In genomic region chr2:85744771-85745601, GRCh38 we compare ENCODE assay signal across 9 cellular contexts. TPM values are rescaled to one million over a fixed set of nuclear protein-coding genes. Genes with fewer than 3 reads are reported as not detected.
DNase-seq lines count a peak whose midpoint lies in the region; ATAC-seq and TF ChIP-seq lines count a peak whose summit lies in the region.
"Had no signal": no experiment of that assay in that cellular context is flagged by ENCODE, and none has a peak within 500 bp of the region (broad histone marks: within the 10 kb centered on the region; RNA-seq: fewer than 3 reads in every experiment).

No MANE protein-coding gene starts in this region.

- H3K4me1 Mint-ChIP-seq in activated naive CD4-positive, alpha-beta T cell treated with anti-CD3 and anti-CD28 coated beads for 36 hours (ENCODE audit: low read depth): no peaks in the 10 kb centered on the region

- H3K9me3 ChIP-seq in right atrium auricular region (no peaks in the 10 kb centered on the region), gastrocnemius medialis (no peaks in the 10 kb centered on the region)

- CTCF ChIA-PET in activated naive CD4-positive, alpha-beta T cell treated with anti-CD3 and anti-CD28 coated beads for 36 hours (lab: Charles Lee): interaction anchor here (0.9 to 1.3 kb wide), 5 partner anchors 11 to 69 kb away, joined by 3 to 5 read pairs (median 4); no protein-coding TSS in a partner anchor

- H3K27ac ChIP-seq in right atrium auricular region (peak overlapping the region; percentile 94 to 99), gastrocnemius medialis (peak overlapping the region; percentile 94 to 98 (median 97))

- intact Hi-C loops in gastrocnemius medialis (cut with DNase I; ENCODE audit: low total_unique reads): loop anchor here (5.0 kb wide), 1 partner anchor 322 kb away; no protein-coding TSS in a partner anchor
- intact Hi-C loops in activated naive CD4-positive, alpha-beta T cell treated with anti-CD3 and anti-CD28 coated beads for 36 hours (cut with micrococcal nuclease): no loop called here

- no peaks in the 10 kb centered on the region for H3K36me3 Mint-ChIP-seq in activated naive CD4-positive, alpha-beta T cell treated with anti-CD3 and anti-CD28 coated beads for 36 hours (ENCODE audit: low read depth)

- H3K27ac Mint-ChIP-seq in activated naive CD4-positive, alpha-beta T cell treated with anti-CD3 and anti-CD28 coated beads for 36 hours: no peak overlapping the region

- TF ChIP-seq CTCF in right atrium auricular region (IDR thresholded peaks at IDR 0.05) (no peak), gastrocnemius medialis (IDR thresholded peaks at IDR 0.05 in 4 of 5, conservative IDR thresholded peaks at IDR 0.05 in 1 of 5) (no peak)

- H3K4me3 ChIP-seq in right atrium auricular region (no peak overlapping the region), gastrocnemius medialis (peak overlapping the region in 1 of 4 donors; percentile 1)

- DNase-seq in Daoy (ENCODE audit: low read depth) (peak; percentile 32), amygdala (lab: John Stamatoyannopoulos, UW) (peak in 33 of 56 donors; percentile 19 to 77 (median 44)), right atrium auricular region (ENCODE audit: low spot score) (peak; percentile 81), gastrocnemius medialis (peak; percentile 56 to 77), SKM-1 (lab: John Stamatoyannopoulos, UW; ENCODE audit: unreplicated experiment) (no peak), ecto neural progenitor cell (ENCODE audit: low spot score) (no peak)
- DNase-seq in activated naive CD4-positive, alpha-beta T cell treated with anti-CD3 and anti-CD28 coated beads for 36 hours: no peak
- DNase-seq: RPMI8226 had no signal

- H3K36me3 ChIP-seq in right atrium auricular region (no peaks in the 10 kb centered on the region), gastrocnemius medialis (no peaks in the 10 kb centered on the region)

- peaks cover 38% of the 10 kb centered on the region for H3K27me3 Mint-ChIP-seq in activated naive CD4-positive, alpha-beta T cell treated with anti-CD3 and anti-CD28 coated beads for 36 hours (ENCODE audit: low read depth)

- H3K27me3 ChIP-seq in right atrium auricular region (no peaks in the 10 kb centered on the region), gastrocnemius medialis (no peaks in the 10 kb centered on the region)

- H3K9me3 Mint-ChIP-seq in activated naive CD4-positive, alpha-beta T cell treated with anti-CD3 and anti-CD28 coated beads for 36 hours: no peaks in the 10 kb centered on the region

- H3K4me3 Mint-ChIP-seq in activated naive CD4-positive, alpha-beta T cell treated with anti-CD3 and anti-CD28 coated beads for 36 hours: no peak overlapping the region

- in situ Hi-C loops in gastrocnemius medialis (cut with MboI; ENCODE audit: low sequenced_read_pairs in 4 of 4): loop anchor here in 1 of 4 donors (10.0 kb wide), 1 partner anchor 50 kb away; no protein-coding TSS in a partner anchor

- TF ChIP-seq POLR2A in gastrocnemius medialis (IDR thresholded peaks at IDR 0.05): peak in 1 of 2 donors; percentile 6

- ATAC-seq in gastrocnemius medialis (peak in 1 of 2 donors; percentile 2), HG02571 (IDR thresholded peaks at IDR 0.05; ENCODE audit: unreplicated experiment) (no peak)

- H3K4me1 ChIP-seq in right atrium auricular region: peaks cover 4 to 88% of the 10 kb centered on the region in 2 donors
- peaks cover 80 to 84% of the 10 kb centered on the region in 2 donors for H3K4me1 ChIP-seq in gastrocnemius medialis

RNA-seq across cellular contexts. Expression of gene ATOH8, which starts 8.8 kb away (rescaled TPM):
- total RNA-seq in Daoy (2014; rRNA removed; shearing (Covaris generic)): 10.0 and 17.7 TPM in 2 replicates
- total RNA-seq in right atrium auricular region: 100 to 1,000 TPM in 1 of 2 donors, 10 to 100 TPM in 1; 35.1 to 116 TPM
- 100 to 1,000 TPM; 122 to 266 (median 150) TPM for total RNA-seq in gastrocnemius medialis
- total RNA-seq in activated naive CD4-positive, alpha-beta T cell treated with anti-CD3 and anti-CD28 coated beads for 36 hours: not detected

RNA-seq across cellular contexts. Expression of gene GNLY, which starts 50.8 kb away (rescaled TPM):
- total RNA-seq in Daoy (2014; rRNA removed; shearing (Covaris generic)): not detected in 2 replicates
- total RNA-seq in right atrium auricular region (1 to 10 TPM in 1 of 2 donors, not detected in 1; 1.4 TPM), gastrocnemius medialis (10 to 100 TPM in 2 of 4 donors, 1 to 10 TPM in 2; 3.6 to 36.1 (median 12.0) TPM)
- 1 to 10 TPM; 2.6 to 3.2 TPM for total RNA-seq in activated naive CD4-positive, alpha-beta T cell treated with anti-CD3 and anti-CD28 coated beads for 36 hours

Comparison
In these comparisons a context has a peak if more than half of its experiments do, and no peak if none do; other contexts are left out.
1. DNase-seq: peak in Daoy (single experiment), amygdala (33 of 56), right atrium auricular region (single experiment) and gastrocnemius medialis (2 of 2); none in activated naive CD4-positive, alpha-beta T cell treated with anti-CD3 and anti-CD28 coated beads for 36 hours (single experiment), SKM-1 (single experiment) and ecto neural progenitor cell (single experiment).
2. RNA of gene ATOH8, which starts 8.8 kb away (total RNA-seq): 122 to 266 TPM in gastrocnemius medialis, 35.1 to 116 TPM in right atrium auricular region and 10.0 to 17.7 TPM in Daoy; not detected in activated naive CD4-positive, alpha-beta T cell treated with anti-CD3 and anti-CD28 coated beads for 36 hours; every median in the first group is over 10 times any median in the second.